Comparison of ENCODE assay signal across 1 cellular context in the genomic region with DNA sequence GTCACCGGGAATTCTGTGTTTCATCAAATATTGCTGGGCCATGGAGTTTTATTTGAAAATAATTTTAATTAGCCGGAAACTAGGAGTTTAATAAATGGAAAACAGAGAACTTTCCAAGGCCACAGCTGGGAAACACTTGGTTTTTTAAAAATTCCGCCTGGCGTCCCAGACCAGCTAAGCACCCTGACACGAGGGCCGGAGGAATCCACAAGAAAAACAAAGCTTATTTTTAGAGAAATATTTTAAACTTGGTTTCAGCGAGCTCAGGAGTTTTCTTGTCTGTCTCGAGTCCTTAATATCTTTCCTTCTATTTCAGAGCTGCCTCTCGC.
TF ChIP-seq lines count a peak whose summit lies in the region.

No MANE protein-coding gene starts in this region.

TF ChIP-seq in HepG2, 621 proteins besides CTCF, POLR2A, EP300 and RAD21 (continued from another document):
- TF ChIP-seq, protein P1, sequence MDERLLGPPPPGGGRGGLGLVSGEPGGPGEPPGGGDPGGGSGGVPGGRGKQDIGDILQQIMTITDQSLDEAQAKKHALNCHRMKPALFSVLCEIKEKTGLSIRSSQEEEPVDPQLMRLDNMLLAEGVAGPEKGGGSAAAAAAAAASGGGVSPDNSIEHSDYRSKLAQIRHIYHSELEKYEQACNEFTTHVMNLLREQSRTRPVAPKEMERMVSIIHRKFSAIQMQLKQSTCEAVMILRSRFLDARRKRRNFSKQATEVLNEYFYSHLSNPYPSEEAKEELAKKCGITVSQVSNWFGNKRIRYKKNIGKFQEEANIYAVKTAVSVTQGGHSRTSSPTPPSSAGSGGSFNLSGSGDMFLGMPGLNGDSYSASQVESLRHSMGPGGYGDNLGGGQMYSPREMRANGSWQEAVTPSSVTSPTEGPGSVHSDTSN (CRISPR knock-in tag; IDR thresholded peaks at IDR 0.05) = no peak
